15 cellular contexts compared by ENCODE assay signal in the genomic region with DNA sequence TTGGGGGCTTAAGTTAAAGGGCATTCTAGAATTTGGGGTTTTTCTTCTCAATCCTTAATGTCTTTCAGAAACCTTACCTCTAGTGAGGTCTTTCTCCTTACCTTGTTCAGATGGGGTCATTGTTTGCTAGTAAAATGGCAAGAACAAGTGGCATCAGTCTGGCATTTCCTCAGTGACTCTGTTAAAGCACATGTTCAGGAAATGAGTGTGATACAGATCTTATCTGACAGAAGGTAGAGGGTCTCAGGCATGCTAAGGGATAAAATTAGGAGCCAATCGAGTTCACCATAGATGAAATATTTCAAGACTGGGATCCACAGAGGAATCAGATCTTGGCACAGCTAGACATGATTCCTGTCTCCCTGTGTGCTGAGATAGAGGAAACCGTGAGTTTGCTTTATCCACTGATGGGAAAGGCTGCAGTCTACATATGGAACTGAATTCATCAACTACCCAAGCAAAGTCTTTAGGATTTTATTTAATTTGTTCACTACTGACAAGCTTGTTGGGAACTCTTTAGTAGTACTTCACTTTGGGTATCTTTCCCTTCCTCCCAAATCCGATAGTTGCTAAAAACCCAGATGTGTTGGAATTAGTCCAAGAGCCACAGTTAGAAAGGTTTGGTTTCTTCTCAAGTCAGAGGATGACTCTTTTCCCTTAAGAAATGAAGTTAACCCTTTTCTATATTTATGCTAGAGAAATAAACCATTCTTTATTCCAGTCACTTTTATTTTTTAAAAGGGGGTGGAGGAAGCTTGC. TPM values are rescaled to one million over a fixed set of nuclear protein-coding genes. Genes with fewer than 3 reads are reported as not detected.
A peak's percentile ranks its signal among the peaks of the same experiment; 100 is the strongest.
DNase-seq lines count a peak whose midpoint lies in the region; ATAC-seq and TF ChIP-seq lines count a peak whose summit lies in the region.
"Had no signal": no experiment of that assay in that cellular context is flagged by ENCODE, and none has a peak within 500 bp of the region (broad histone marks: within the 10 kb centered on the region; RNA-seq: fewer than 3 reads in every experiment).

No MANE protein-coding gene starts in this region.

- TF ChIP-seq POLR2A in heart left ventricle (IDR thresholded peaks at IDR 0.05) (no peak), thyroid gland (IDR thresholded peaks at IDR 0.05) (no peak)

- H4K20me1 ChIP-seq in fibroblast of lung (ENCODE audit: control insufficient read depth, extremely low read depth, insufficient read depth, low read length): no peaks in the 10 kb centered on the region

- DNase-seq in left ventricle myocardium inferior (no peak), heart left ventricle (no peak), T-helper 17 cell (no peak), fibroblast of lung (ENCODE audit: low read depth in 2 of 2) (peak; percentile 32 to 42), mesothelial cell of epicardium (ENCODE audit: low spot score in 2 of 2, unreplicated experiment in 2 of 2) (no peak), MV-4-11 (lab: John Stamatoyannopoulos, UW) (no peak), thyroid gland (no peak)
- no peak for DNase-seq in activated naive CD4-positive, alpha-beta T cell treated with anti-CD3 and anti-CD28 coated beads for 36 hours
- DNase-seq: CD4-positive, CD25-positive, alpha-beta regulatory T cell; DND-41; GDM1; NCI-H1092; NCI-H2107; NCI-H226; NCI-H526 had no signal

- no peak for ATAC-seq in heart left ventricle
- ATAC-seq in T-helper 17 cell: no peak

- H3K4me3 Mint-ChIP-seq in T-helper 17 cell: no peak overlapping the region
- H3K4me3 Mint-ChIP-seq in mesothelial cell of epicardium: no peak overlapping the region
- H3K4me3 Mint-ChIP-seq in activated naive CD4-positive, alpha-beta T cell treated with anti-CD3 and anti-CD28 coated beads for 36 hours: no peak overlapping the region
- H3K4me3 Mint-ChIP-seq: CD4-positive, CD25-positive, alpha-beta regulatory T cell had no signal

- no peak overlapping the region for H3K4me2 ChIP-seq in fibroblast of lung (ENCODE audit: extremely low read depth, insufficient read depth, low read length)

- intact Hi-C loops in left ventricle myocardium inferior (cut with micrococcal nuclease): no loop called here
- intact Hi-C loops in heart left ventricle (cut with DNase I): no loop called here
- intact Hi-C loops in activated naive CD4-positive, alpha-beta T cell treated with anti-CD3 and anti-CD28 coated beads for 36 hours (cut with micrococcal nuclease): no loop called here
- intact Hi-C loops in thyroid gland (cut with DNase I): no loop called here

- CTCF ChIA-PET in activated naive CD4-positive, alpha-beta T cell treated with anti-CD3 and anti-CD28 coated beads for 36 hours (lab: Charles Lee): no interaction called here

- H3K79me2 ChIP-seq in fibroblast of lung (ENCODE audit: control insufficient read depth, insufficient read depth, low read length): no peaks in the 10 kb centered on the region

- TF ChIP-seq CTCF in left ventricle myocardium inferior (IDR thresholded peaks at IDR 0.05; ENCODE audit: borderline replicate concordance) (no peak), heart left ventricle (IDR thresholded peaks at IDR 0.05) (no peak), fibroblast of lung (conservative IDR thresholded peaks at IDR 0.05 in 1 of 2, IDR thresholded peaks at IDR 0.05 in 1 of 2; ENCODE audit: low read depth in 1 of 2, low read length in 2 of 2) (no peak), mesothelial cell of epicardium (IDR thresholded peaks at IDR 0.05; ENCODE audit: unreplicated experiment) (no peak), thyroid gland (IDR thresholded peaks at IDR 0.05) (no peak)

- H3K27me3 ChIP-seq in left ventricle myocardium inferior (ENCODE audit: low read depth) (no peaks in the 10 kb centered on the region), heart left ventricle (no peaks in the 10 kb centered on the region), fibroblast of lung (ENCODE audit: control insufficient read depth, insufficient read depth, low read length) (no peaks in the 10 kb centered on the region), thyroid gland (no peaks in the 10 kb centered on the region)

- peaks cover 2% of the 10 kb centered on the region for H3K4me1 Mint-ChIP-seq in T-helper 17 cell
- peaks cover 16% of the 10 kb centered on the region for H3K4me1 Mint-ChIP-seq in mesothelial cell of epicardium
- H3K4me1 Mint-ChIP-seq in activated naive CD4-positive, alpha-beta T cell treated with anti-CD3 and anti-CD28 coated beads for 36 hours (ENCODE audit: low read depth): no peaks in the 10 kb centered on the region

- H3K27ac Mint-ChIP-seq in T-helper 17 cell (peak overlapping the region; percentile 45), mesothelial cell of epicardium (peak overlapping the region; percentile 16)
- H3K27ac Mint-ChIP-seq in activated naive CD4-positive, alpha-beta T cell treated with anti-CD3 and anti-CD28 coated beads for 36 hours: no peak overlapping the region
- H3K27ac Mint-ChIP-seq: CD4-positive, CD25-positive, alpha-beta regulatory T cell had no signal

- H3K4me1 ChIP-seq in left ventricle myocardium inferior: peaks cover 30% of the 10 kb centered on the region
- H3K4me1 ChIP-seq in heart left ventricle: peaks cover 0 to 29% (median 21%) of the 10 kb centered on the region in 12 donors
- no peaks in the 10 kb centered on the region for H3K4me1 ChIP-seq in fibroblast of lung (ENCODE audit: control insufficient read depth, extremely low read depth, insufficient read depth, low read length)
- H3K4me1 ChIP-seq in thyroid gland: peaks cover 0 to 10% of the 10 kb centered on the region in 2 donors

- 33 to 40% (median 35%) methylated on average over 3 of the region's 3 CpGs for WGBS in heart left ventricle, 4 donors
- 75 to 80% methylated on average over 3 of the region's 3 CpGs for WGBS in thyroid gland, 2 donors

- H3K9me3 Mint-ChIP-seq in mesothelial cell of epicardium: no peaks in the 10 kb centered on the region
- no peaks in the 10 kb centered on the region for H3K9me3 Mint-ChIP-seq in activated naive CD4-positive, alpha-beta T cell treated with anti-CD3 and anti-CD28 coated beads for 36 hours
- H3K9me3 Mint-ChIP-seq: CD4-positive, CD25-positive, alpha-beta regulatory T cell had no signal

- H3K36me3 Mint-ChIP-seq in T-helper 17 cell (ENCODE audit: low read depth): no peaks in the 10 kb centered on the region
- no peaks in the 10 kb centered on the region for H3K36me3 Mint-ChIP-seq in mesothelial cell of epicardium
- no peaks in the 10 kb centered on the region for H3K36me3 Mint-ChIP-seq in activated naive CD4-positive, alpha-beta T cell treated with anti-CD3 and anti-CD28 coated beads for 36 hours (ENCODE audit: low read depth)

- H3K9me3 ChIP-seq in left ventricle myocardium inferior (replicated peaks) (no peaks in the 10 kb centered on the region), heart left ventricle (no peaks in the 10 kb centered on the region), T-helper 17 cell (ENCODE audit: control insufficient read depth, low read length, poor library complexity, severe bottlenecking) (no peaks in the 10 kb centered on the region), fibroblast of lung (ENCODE audit: control insufficient read depth, insufficient read depth, low read depth, low read length) (no peaks in the 10 kb centered on the region), thyroid gland (no peaks in the 10 kb centered on the region)

- H3K36me3 ChIP-seq in left ventricle myocardium inferior (no peaks in the 10 kb centered on the region), heart left ventricle (peaks cover 0 to 29% (median 2%) of the 10 kb centered on the region in 9 donors), fibroblast of lung (ENCODE audit: control insufficient read depth, insufficient read depth, low read length) (no peaks in the 10 kb centered on the region), thyroid gland (no peaks in the 10 kb centered on the region)

- H3K27ac ChIP-seq in left ventricle myocardium inferior (replicated peaks): peak overlapping the region; percentile 41
- peak overlapping the region in 1 of 12 donors; percentile 6 for H3K27ac ChIP-seq in heart left ventricle
- H3K27ac ChIP-seq in fibroblast of lung (ENCODE audit: insufficient read depth, low read length): no peak overlapping the region
- H3K27ac ChIP-seq in thyroid gland: no peak overlapping the region

- H3K27me3 Mint-ChIP-seq in T-helper 17 cell (no peaks in the 10 kb centered on the region), mesothelial cell of epicardium (ENCODE audit: low read depth) (no peaks in the 10 kb centered on the region)
- H3K27me3 Mint-ChIP-seq in activated naive CD4-positive, alpha-beta T cell treated with anti-CD3 and anti-CD28 coated beads for 36 hours (ENCODE audit: low read depth): no peaks in the 10 kb centered on the region
- H3K27me3 Mint-ChIP-seq: CD4-positive, CD25-positive, alpha-beta regulatory T cell had no signal

- H3K4me3 ChIP-seq in left ventricle myocardium inferior (no peak overlapping the region), heart left ventricle (no peak overlapping the region), fibroblast of lung (replicated peaks in 1 of 4; ENCODE audit: control extremely low read depth in 1 of 4, insufficient read depth in 1 of 4, low read depth in 3 of 4, low read length in 4 of 4) (no peak overlapping the region), thyroid gland (replicated peaks in 1 of 3) (no peak overlapping the region)

- H2AFZ ChIP-seq in fibroblast of lung (ENCODE audit: low read length): no peak overlapping the region

- H3K9ac ChIP-seq in fibroblast of lung (ENCODE audit: insufficient read depth, low read length): no peak overlapping the region

RNA-seq across cellular contexts. Expression of gene FAM118B, which starts 18.4 kb away (rescaled TPM):
- total RNA-seq in left ventricle myocardium inferior (26.7 TPM), heart left ventricle (10 to 100 TPM; 19.0 to 41.0 (median 23.6) TPM), T-helper 17 cell (1 to 10 TPM; 2.5 to 2.8 TPM), fibroblast of lung (18.7 and 21.0 TPM in 2 replicates), mesothelial cell of epicardium (20.3 to 23.9 TPM (median 20.7 TPM) in 3 replicates), thyroid gland (10 to 100 TPM; 21.7 to 25.0 (median 23.3) TPM)
- polyA plus RNA-seq in heart left ventricle (10 to 100 TPM in 1 of 2 donors, 1 to 10 TPM in 1; 8.5 to 16.4 TPM), fibroblast of lung (27.5 and 30.3 TPM in 2 replicates)
- 20.8 and 21.7 TPM in 2 replicates for polyA plus RNA-seq in fibroblast of lung (2012)
- polyA minus RNA-seq in fibroblast of lung (ENCODE audit: low replicate concordance): 1.7 and 3.9 TPM in 2 replicates
- 1 to 10 TPM; 5.6 to 6.3 TPM for total RNA-seq in activated naive CD4-positive, alpha-beta T cell treated with anti-CD3 and anti-CD28 coated beads for 36 hours

RNA-seq across cellular contexts. Expression of gene RPUSD4, which starts 18.5 kb away (rescaled TPM):
- 37.6 TPM for total RNA-seq in left ventricle myocardium inferior
- 10 to 100 TPM; 21.0 to 50.0 (median 34.2) TPM for total RNA-seq in heart left ventricle
- polyA plus RNA-seq in heart left ventricle: 10 to 100 TPM; 15.4 to 25.8 TPM
- 10 to 100 TPM; 33.2 to 41.2 TPM for total RNA-seq in T-helper 17 cell
- 26.9 and 28.2 TPM in 2 replicates for total RNA-seq in fibroblast of lung
- 16.3 and 19.6 TPM in 2 replicates for polyA plus RNA-seq in fibroblast of lung
- 16.9 and 18.8 TPM in 2 replicates for polyA plus RNA-seq in fibroblast of lung (2012)
- polyA minus RNA-seq in fibroblast of lung (ENCODE audit: low replicate concordance): 23.2 and 34.2 TPM in 2 replicates
- 41.6 to 42.7 TPM (median 42.0 TPM) in 3 replicates for total RNA-seq in mesothelial cell of epicardium
- 10 to 100 TPM; 33.0 to 34.7 TPM for total RNA-seq in activated naive CD4-positive, alpha-beta T cell treated with anti-CD3 and anti-CD28 coated beads for 36 hours
- total RNA-seq in thyroid gland: 10 to 100 TPM; 10.5 to 17.6 (median 14.6) TPM

RNA-seq across cellular contexts. Expression of gene SRPRA, which starts 38.7 kb away (rescaled TPM):
- total RNA-seq in left ventricle myocardium inferior: 64.2 TPM
- total RNA-seq in heart left ventricle: 10 to 100 TPM; 65.0 to 90.8 (median 79.3) TPM
- polyA plus RNA-seq in heart left ventricle: 10 to 100 TPM; 38.4 to 99.3 TPM
- 100 to 1,000 TPM; 182 to 192 TPM for total RNA-seq in T-helper 17 cell
- total RNA-seq in fibroblast of lung: 43.1 and 52.8 TPM in 2 replicates
- 134 and 160 TPM in 2 replicates for polyA plus RNA-seq in fibroblast of lung
- 117 and 129 TPM in 2 replicates for polyA plus RNA-seq in fibroblast of lung (2012)
- 193 and 214 TPM in 2 replicates for polyA minus RNA-seq in fibroblast of lung (ENCODE audit: low replicate concordance)
- total RNA-seq in mesothelial cell of epicardium: 85.7 to 90.9 TPM (median 86.7 TPM) in 3 replicates
- total RNA-seq in activated naive CD4-positive, alpha-beta T cell treated with anti-CD3 and anti-CD28 coated beads for 36 hours: 100 to 1,000 TPM; 137 to 142 TPM
- 100 to 1,000 TPM in 3 of 4 donors, 10 to 100 TPM in 1; 95.3 to 153 (median 125) TPM for total RNA-seq in thyroid gland

RNA-seq across cellular contexts. Expression of gene FOXRED1, which starts 39.0 kb away (rescaled TPM):
- 27.7 TPM for total RNA-seq in left ventricle myocardium inferior
- 10 to 100 TPM; 22.0 to 49.1 (median 31.8) TPM for total RNA-seq in heart left ventricle
- 10 to 100 TPM; 32.8 to 38.4 TPM for polyA plus RNA-seq in heart left ventricle
- total RNA-seq in T-helper 17 cell: 10 to 100 TPM; 21.7 to 24.9 TPM
- 8.7 and 8.8 TPM in 2 replicates for total RNA-seq in fibroblast of lung
- 8.6 and 20.4 TPM in 2 replicates for polyA plus RNA-seq in fibroblast of lung
- 7.9 and 18.4 TPM in 2 replicates for polyA plus RNA-seq in fibroblast of lung (2012)
- polyA minus RNA-seq in fibroblast of lung (ENCODE audit: low replicate concordance): 18.1 and 35.6 TPM in 2 replicates
- 44.5 to 50.7 TPM (median 48.6 TPM) in 3 replicates for total RNA-seq in mesothelial cell of epicardium
- 10 to 100 TPM; 41.2 to 48.6 TPM for total RNA-seq in activated naive CD4-positive, alpha-beta T cell treated with anti-CD3 and anti-CD28 coated beads for 36 hours
- 10 to 100 TPM; 13.3 to 25.8 (median 20.2) TPM for total RNA-seq in thyroid gland

RNA-seq across cellular contexts. Expression of gene TIRAP, which starts 52.9 kb away (rescaled TPM):
- total RNA-seq in left ventricle myocardium inferior: 6.0 TPM
- 1 to 10 TPM; 5.3 to 9.5 (median 7.6) TPM for total RNA-seq in heart left ventricle
- polyA plus RNA-seq in heart left ventricle: 1 to 10 TPM; 4.0 to 5.4 TPM
- total RNA-seq in T-helper 17 cell: 10 to 100 TPM; 13.1 to 14.1 TPM
- 3.3 and 4.8 TPM in 2 replicates for total RNA-seq in fibroblast of lung
- polyA plus RNA-seq in fibroblast of lung: 5.1 and 5.4 TPM in 2 replicates
- 5.7 and 7.4 TPM in 2 replicates for polyA plus RNA-seq in fibroblast of lung (2012)
- polyA minus RNA-seq in fibroblast of lung (ENCODE audit: low replicate concordance): 16.3 and 17.4 TPM in 2 replicates
- 9.2 to 10.2 TPM (median 10.0 TPM) in 3 replicates for total RNA-seq in mesothelial cell of epicardium
- total RNA-seq in activated naive CD4-positive, alpha-beta T cell treated with anti-CD3 and anti-CD28 coated beads for 36 hours: 1 to 10 TPM; 2.7 to 3.5 TPM
- total RNA-seq in thyroid gland: 10 to 100 TPM in 2 of 4 donors, 1 to 10 TPM in 2; 9.2 to 13.1 (median 10.1) TPM

Comparison
In these comparisons a context has a peak if more than half of its experiments do, and no peak if none do; other contexts are left out.
1. DNase-seq: peak in fibroblast of lung (2 of 2); none in left ventricle myocardium inferior (single experiment), heart left ventricle (0 of 5), T-helper 17 cell (0 of 3), mesothelial cell of epicardium (0 of 2), activated naive CD4-positive, alpha-beta T cell treated with anti-CD3 and anti-CD28 coated beads for 36 hours (single experiment), MV-4-11 (single experiment) and thyroid gland (0 of 2).